ENCODE assay signal across 22 cellular contexts in the genomic region with DNA sequence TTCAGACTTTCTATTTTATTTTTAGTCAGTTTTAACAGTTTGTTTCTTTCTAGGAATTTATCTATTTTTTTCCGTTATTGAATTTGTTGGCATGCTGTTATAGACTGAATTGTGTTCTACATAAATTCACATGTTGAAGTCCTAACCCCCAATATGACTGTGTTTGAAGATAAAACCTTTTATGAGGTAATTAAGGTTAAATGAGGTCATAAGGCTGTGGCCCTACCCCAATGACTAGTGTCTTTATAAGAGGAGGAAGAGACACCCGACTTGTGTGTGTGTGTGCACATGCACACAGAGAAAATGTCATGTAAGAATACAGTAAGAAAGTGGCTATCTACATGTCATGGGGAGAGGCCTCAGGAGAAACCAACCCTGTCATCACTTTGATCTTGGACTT.
"Had no signal": no experiment of that assay in that cellular context is flagged by ENCODE, and none has a peak within 500 bp of the region (broad histone marks: within the 10 kb centered on the region; RNA-seq: fewer than 3 reads in every experiment).

No MANE protein-coding gene starts in this region.

- H3K4me3 ChIP-seq: MG63 had no signal

- ATAC-seq: HepG2, Panc1, PC-3 had no signal

- H3K36me3 ChIP-seq: MG63 had no signal

- H3K27ac ChIP-seq: RWPE1 had no signal

- DNase-seq: IMR-90, Karpas-422, KG1, MG63, NCI-H1092 treated with DMSO at 0.1 percent for 48 hours, NCI-H1436, NCI-H187, NCI-H2029, NCI-H2081 treated with DMSO at 0.1 percent for 48 hours, NCI-H2171, NCI-H226, NCI-H446, NCI-H510A, NCI-H524 treated with DMSO at 0.1 percent for 48 hours, NCI-H69, NCI-H774, PC-3, SHP77, SK-N-SH had no signal

- H3K27me3 ChIP-seq: MG63 had no signal

- H3K9me3 ChIP-seq: MG63, SK-N-SH had no signal
